In the genomic region with DNA sequence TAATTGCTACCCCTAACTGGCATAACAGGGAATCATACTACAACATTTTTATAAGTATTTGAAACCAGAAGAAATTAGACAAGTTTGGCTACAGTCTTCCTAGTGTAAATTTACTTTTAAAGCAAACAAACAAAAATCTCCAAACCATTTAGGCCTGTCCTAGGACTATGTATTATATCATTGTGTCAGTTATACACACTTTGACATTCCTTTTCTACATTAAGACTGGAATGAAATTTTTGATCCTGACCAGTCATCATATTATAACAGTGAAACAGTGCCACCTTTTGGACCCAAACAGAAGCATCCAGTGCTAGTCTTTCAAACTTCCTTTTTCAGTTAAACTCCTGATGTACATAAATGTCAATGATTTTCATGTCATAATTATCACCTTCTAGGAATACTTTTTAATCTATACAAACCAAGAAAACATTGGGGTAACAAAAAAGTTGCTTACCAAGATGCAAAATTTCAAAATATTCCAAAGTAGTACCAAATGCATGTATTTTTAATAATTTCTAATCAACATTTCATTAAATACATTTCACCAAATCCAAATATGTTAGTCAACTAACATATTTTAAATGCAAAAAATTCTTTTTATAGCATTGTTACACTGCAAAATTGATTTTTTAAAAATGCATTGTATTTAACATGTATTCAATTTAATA, we compare ENCODE assay signal across 8 cellular contexts.
DNase-seq lines count a peak whose midpoint lies in the region; ATAC-seq and TF ChIP-seq lines count a peak whose summit lies in the region.

No MANE protein-coding gene starts in this region.

- H3K27me3 Mint-ChIP-seq in neural progenitor cell (ENCODE audit: insufficient read depth, low read depth), result no peaks in the 10 kb centered on the region

- no peak overlapping the region for H3K4me3 ChIP-seq in esophagus muscularis mucosa
- H3K4me3 ChIP-seq in neural progenitor cell, result no peak overlapping the region

- H3K36me3 ChIP-seq in esophagus muscularis mucosa, result no peaks in the 10 kb centered on the region
- no peaks in the 10 kb centered on the region for H3K36me3 ChIP-seq in neural progenitor cell

- peaks cover 6% of the 10 kb centered on the region for H3K4me1 Mint-ChIP-seq in neural progenitor cell

- H3K27ac Mint-ChIP-seq in neural progenitor cell, result no peak overlapping the region

- H3K4me2 ChIP-seq in neural progenitor cell, result no peak overlapping the region

- H3K9me3 Mint-ChIP-seq in neural progenitor cell, result no peaks in the 10 kb centered on the region

- DNase-seq in DMS79 (lab: John Stamatoyannopoulos, UW) (peak; percentile 49), LoVo (ENCODE audit: low spot score) (peak; percentile 50), RPMI8226 (peak; percentile 46), esophagus muscularis mucosa (ENCODE audit: extremely low spot score) (no peak), neural progenitor cell (ENCODE audit: low spot score) (peak; percentile 60), occipital lobe (lab: John Stamatoyannopoulos, UW) (no peak)
- no peak for DNase-seq in stimulated activated CD8-positive, alpha-beta memory T cell treated with anti-CD3 and anti-CD28 coated beads, Interleukin-4, amount 100 ng/mL, for 48 hours

- peak; percentile 72 for ATAC-seq in GM21526 (IDR thresholded peaks at IDR 0.05; ENCODE audit: low FRiP score, unreplicated experiment)

- TF ChIP-seq CTCF in esophagus muscularis mucosa (IDR thresholded peaks at IDR 0.05), result peak; percentile 58 to 78 (median 65)
- peak; percentile 82 for TF ChIP-seq CTCF in neural progenitor cell (IDR thresholded peaks at IDR 0.05)

- H3K4me1 ChIP-seq in esophagus muscularis mucosa, result peaks cover 0 to 9% (median 0%) of the 10 kb centered on the region in 4 donors
- H3K4me1 ChIP-seq in neural progenitor cell, result no peaks in the 10 kb centered on the region

- H3K27me3 ChIP-seq in esophagus muscularis mucosa (no peaks in the 10 kb centered on the region), neural progenitor cell (no peaks in the 10 kb centered on the region)

- H3K4me3 Mint-ChIP-seq in neural progenitor cell, result no peak overlapping the region

- H3K9ac ChIP-seq in neural progenitor cell, result no peak overlapping the region

- no peak overlapping the region for H2AFZ ChIP-seq in neural progenitor cell (replicated peaks)

- intact Hi-C loops in esophagus muscularis mucosa (cut with DNase I), result loop anchor here (2.0 kb wide), 1 partner anchor 396 kb away; a partner anchor contains a TSS

- peaks cover 2% of the 10 kb centered on the region for H3K36me3 Mint-ChIP-seq in neural progenitor cell

- H4K20me1 ChIP-seq in neural progenitor cell (ENCODE audit: low read depth), result no peaks in the 10 kb centered on the region

- no peaks in the 10 kb centered on the region for H3K79me2 ChIP-seq in neural progenitor cell (ENCODE audit: low read depth)

- no peak for TF ChIP-seq POLR2A in esophagus muscularis mucosa (IDR thresholded peaks at IDR 0.05; ENCODE audit: low read depth)

- H3F3A ChIP-seq in neural progenitor cell (ENCODE audit: low read depth), result no peaks in the 10 kb centered on the region

- no peaks in the 10 kb centered on the region for H3K9me3 ChIP-seq in esophagus muscularis mucosa
- H3K9me3 ChIP-seq in neural progenitor cell (ENCODE audit: low read depth), result no peaks in the 10 kb centered on the region

- TF ChIP-seq EP300 in esophagus muscularis mucosa (IDR thresholded peaks at IDR 0.05), result no peak

- no peak overlapping the region for H3K27ac ChIP-seq in esophagus muscularis mucosa (replicated peaks in 1 of 4)
- no peak overlapping the region for H3K27ac ChIP-seq in neural progenitor cell

Comparison
In these comparisons a context has a peak if more than half of its experiments do, and no peak if none do; other contexts are left out.
1. DNase-seq: peak in DMS79 (single experiment), LoVo (single experiment), RPMI8226 (single experiment) and neural progenitor cell (single experiment); none in esophagus muscularis mucosa (single experiment), occipital lobe (single experiment) and stimulated activated CD8-positive, alpha-beta memory T cell treated with anti-CD3 and anti-CD28 coated beads, Interleukin-4, amount 100 ng/mL, for 48 hours (single experiment).